Comparison of ENCODE assay signal across 36 cellular contexts in genomic region chr20:55360895-55361294, GRCh38.
"Had no signal": no experiment of that assay in that cellular context is flagged by ENCODE, and none has a peak within 500 bp of the region (broad histone marks: within the 10 kb centered on the region; RNA-seq: fewer than 3 reads in every experiment).

No MANE protein-coding gene starts in this region.

- H3K27ac Mint-ChIP-seq: activated B cell treated with CpG ODN at 0.5 μM for 24 hours; activated CD4-positive, alpha-beta memory T cell treated with anti-CD3 and anti-CD28 coated beads for 36 hours; activated CD8-positive, alpha-beta T cell treated with anti-CD3 and anti-CD28 coated beads for 36 hours; activated naive CD4-positive, alpha-beta T cell treated with anti-CD3 and anti-CD28 coated beads for 36 hours; activated naive CD4-positive, alpha-beta T cell treated with anti-CD3 and anti-CD28 coated beads, Interleukin-2, amount 50 U/mL, for 72 hours; activated naive CD8-positive, alpha-beta T cell treated with anti-CD3 and anti-CD28 coated beads for 36 hours; activated T-cell treated with anti-CD3 and anti-CD28 coated beads, Interleukin-2, amount 50 U/mL, for 72 hours; activated T-helper 1 cell treated with anti-CD3 and anti-CD28 coated beads, Interleukin-12 subunit alpha, Interleukin-12 subunit beta, Interleukin-2, Interleukin-4 antibody, amounts not matched to agents 30 ng/mL and 10 ng/mL and 1 ng/mL, durations not matched to agents 14 hours and 24 hours and 36 hours; activated T-helper 17 cell treated with anti-CD3 and anti-CD28 coated beads, Interleukin-2, amount 50 U/mL, for 72 hours; T-helper 1 cell treated with Interleukin-12 subunit alpha and Interleukin-12 subunit beta and Interleukin-4 antibody, amounts not matched to agents 30 μg/mL and 1 μg/mL, for 36 hours; T-helper 2 cell treated with Interferon-gamma antibody and Interleukin-4, amounts not matched to agents 5 μg/mL and 100 μg/mL, for 36 hours had no signal

- H3K36me3 ChIP-seq: adrenal gland, brain microvascular endothelial cell, breast epithelium had no signal

- H3K36me3 Mint-ChIP-seq: activated CD4-positive, alpha-beta memory T cell treated with anti-CD3 and anti-CD28 coated beads for 36 hours; activated naive CD8-positive, alpha-beta T cell treated with anti-CD3 and anti-CD28 coated beads for 36 hours had no signal

- H3K4me1 Mint-ChIP-seq: activated B cell treated with CpG ODN at 0.5 μM for 24 hours; activated naive CD8-positive, alpha-beta T cell treated with anti-CD3 and anti-CD28 coated beads for 36 hours; activated T-helper 17 cell treated with anti-CD3 and anti-CD28 coated beads, Interleukin-2, amount 50 U/mL, for 72 hours had no signal

- DNase-seq: activated B cell treated with CpG ODN at 0.5 μM for 24 hours; activated CD4-positive, alpha-beta memory T cell treated with anti-CD3 and anti-CD28 coated beads for 36 hours; activated CD4-positive, alpha-beta T cell treated with anti-CD3 and anti-CD28 coated beads for 4 hours; activated CD4-positive, alpha-beta T cell treated with anti-CD3 and anti-CD28 coated beads, Interleukin-2, amount 50 U/mL, for 1 hour; activated CD4-positive, alpha-beta T cell treated with anti-CD3 and anti-CD28 coated beads, Interleukin-2, amount 50 U/mL, for 4 hours; activated CD4-positive, CD25-positive, alpha-beta regulatory T cell treated with anti-CD3 and anti-CD28 coated beads, Interleukin-2, amount 50 U/mL, for 72 hours; activated CD8-positive, alpha-beta memory T cell treated with anti-CD3 and anti-CD28 coated beads, Interleukin-2, amount 50 U/mL, for 4 hours; activated CD8-positive, alpha-beta T cell treated with anti-CD3 and anti-CD28 coated beads for 36 hours; activated effector memory CD4-positive, alpha-beta T cell treated with anti-CD3 and anti-CD28 coated beads, Interleukin-2, amount 50 U/mL, for 16 hours; activated gamma-delta T cell treated with Interleukin-2 at 50 U/mL for 16 hours; activated naive CD4-positive, alpha-beta T cell; activated naive CD4-positive, alpha-beta T cell treated with anti-CD3 and anti-CD28 coated beads for 36 hours; activated naive CD4-positive, alpha-beta T cell treated with anti-CD3 and anti-CD28 coated beads, Interleukin-2, amount 50 U/mL, for 16 hours; activated naive CD8-positive, alpha-beta T cell treated with anti-CD3 and anti-CD28 coated beads for 36 hours; activated T-cell treated with anti-CD3 and anti-CD28 coated beads for 4 hours; activated T-cell treated with anti-CD3 and anti-CD28 coated beads, Interleukin-2, amount 50 U/mL, for 1 hour; activated T-cell treated with anti-CD3 and anti-CD28 coated beads, Interleukin-2, amount 50 U/mL, for 4 hours; activated T-cell treated with anti-CD3 and anti-CD28 coated beads, Interleukin-2, amount 50 U/mL, for 72 hours; adrenal gland; amniotic stem cell; aorta; body of pancreas; brain microvascular endothelial cell; central memory CD4-positive, alpha-beta T cell; T-helper 1 cell; T-helper 2 cell; T-helper 9 cell had no signal

- FAIRE-seq: astrocyte, TTC549 had no signal

- H3K27ac ChIP-seq: adrenal gland, body of pancreas, brain microvascular endothelial cell, breast epithelium, VCaP had no signal

- H3K4me1 ChIP-seq: adrenal gland, body of pancreas, breast epithelium had no signal

- H3K27me3 ChIP-seq: adrenal gland, body of pancreas, brain microvascular endothelial cell, breast epithelium had no signal

- H3K4me3 ChIP-seq: adrenal gland, body of pancreas, breast epithelium had no signal

- H3K9me3 ChIP-seq: adrenal gland, body of pancreas, breast epithelium had no signal

- H3K4me3 Mint-ChIP-seq: activated B cell treated with CpG ODN at 0.5 μM for 24 hours; activated CD4-positive, alpha-beta memory T cell treated with anti-CD3 and anti-CD28 coated beads for 36 hours; activated CD8-positive, alpha-beta T cell treated with anti-CD3 and anti-CD28 coated beads for 36 hours; activated naive CD4-positive, alpha-beta T cell treated with anti-CD3 and anti-CD28 coated beads for 36 hours; activated naive CD8-positive, alpha-beta T cell treated with anti-CD3 and anti-CD28 coated beads for 36 hours; activated T-cell treated with anti-CD3 and anti-CD28 coated beads, Interleukin-2, amount 50 U/mL, for 4 hours; activated T-cell treated with anti-CD3 and anti-CD28 coated beads, Interleukin-2, amount 50 U/mL, for 72 hours; activated T-helper 1 cell treated with anti-CD3 and anti-CD28 coated beads, Interleukin-12 subunit alpha, Interleukin-12 subunit beta, Interleukin-2, Interleukin-4 antibody, amounts not matched to agents 30 ng/mL and 10 ng/mL and 1 ng/mL, durations not matched to agents 14 hours and 24 hours and 36 hours; activated T-helper 17 cell treated with anti-CD3 and anti-CD28 coated beads, Interleukin-2, amount 50 U/mL, for 72 hours; T-helper 1 cell treated with Interleukin-12 subunit alpha and Interleukin-12 subunit beta and Interleukin-4 antibody, amounts not matched to agents 30 μg/mL and 1 μg/mL, for 36 hours; T-helper 2 cell treated with Interferon-gamma antibody and Interleukin-4, amounts not matched to agents 5 μg/mL and 100 μg/mL, for 36 hours had no signal

- ATAC-seq: activated CD8-positive, alpha-beta T cell treated with anti-CD3 and anti-CD28 coated beads for 36 hours; activated naive CD4-positive, alpha-beta T cell treated with anti-CD3 and anti-CD28 coated beads, Interleukin-2, amount 50 U/mL, for 72 hours; activated T-cell treated with anti-CD3 and anti-CD28 coated beads, Interleukin-2, amount 50 U/mL, for 4 hours; activated T-cell treated with anti-CD3 and anti-CD28 coated beads, Interleukin-2, amount 50 U/mL, for 72 hours; activated T-helper 17 cell treated with anti-CD3 and anti-CD28 coated beads, Interleukin-2, amount 50 U/mL, for 72 hours; body of pancreas had no signal

- H3K27me3 Mint-ChIP-seq: activated B cell treated with CpG ODN at 0.5 μM for 24 hours; activated CD4-positive, alpha-beta memory T cell treated with anti-CD3 and anti-CD28 coated beads for 36 hours; activated CD8-positive, alpha-beta T cell treated with anti-CD3 and anti-CD28 coated beads for 36 hours; activated naive CD8-positive, alpha-beta T cell treated with anti-CD3 and anti-CD28 coated beads for 36 hours; activated T-helper 17 cell treated with anti-CD3 and anti-CD28 coated beads, Interleukin-2, amount 50 U/mL, for 72 hours had no signal
